ENCODE assay signal across 8 cellular contexts in the genomic region with DNA sequence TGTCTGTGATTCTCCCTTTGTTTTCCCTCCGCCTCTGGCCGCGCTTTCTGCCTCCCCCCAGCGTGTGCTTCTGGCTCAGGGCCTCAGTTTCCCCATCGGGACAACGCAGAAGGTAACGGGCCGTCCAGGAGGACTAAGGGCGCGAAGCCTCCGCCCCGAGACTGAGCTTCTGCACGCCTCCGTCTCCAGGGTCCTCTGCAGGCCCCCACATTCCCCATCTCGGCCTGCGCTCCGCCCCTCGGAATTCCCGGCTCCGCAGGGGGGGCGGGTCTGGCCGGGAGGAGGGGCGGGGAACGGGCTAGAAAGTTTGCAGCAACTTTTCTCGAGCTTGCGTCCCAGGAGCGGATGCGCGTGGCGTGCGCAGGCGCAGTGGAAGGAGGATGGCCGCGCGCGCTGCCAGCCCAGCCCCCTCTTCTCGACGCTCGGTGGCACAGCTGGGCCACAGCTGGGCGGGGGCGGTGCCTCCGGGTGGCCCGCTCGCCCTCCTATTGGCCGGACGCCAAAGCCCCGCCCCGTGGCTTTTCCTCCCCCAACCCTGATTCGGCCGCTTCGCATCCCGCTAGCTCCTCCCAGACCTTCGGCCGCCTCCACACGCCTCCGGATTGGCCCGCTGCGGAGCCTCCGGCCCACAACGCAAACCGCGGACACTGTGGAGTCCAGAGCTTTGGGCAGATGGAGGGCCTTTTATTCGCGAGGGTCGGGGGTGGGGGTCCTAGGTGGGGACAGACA. TPM values are rescaled to one million over a fixed set of nuclear protein-coding genes. Genes with fewer than 3 reads are reported as not detected.
DNase-seq lines count a peak whose midpoint lies in the region; FAIRE-seq and TF ChIP-seq lines count a peak whose summit lies in the region.

Gene SIX5, minus strand, starts transcription at position 199 of the 729 bp plus-strand sequence. CDS start 408 bp downstream, outside the sequence.

- TF ChIP-seq POLR2A in H54 (IDR thresholded peaks at IDR 0.05; ENCODE audit: low read depth, low read length) = peak; percentile 73

- H3K27me3 ChIP-seq in neuronal stem cell (ENCODE audit: control insufficient read depth in 3 of 3, insufficient read depth in 3 of 3, low read depth in 1 of 3, low read length in 3 of 3) (no peaks in the 10 kb centered on the region), subcutaneous abdominal adipose tissue (ENCODE audit: control insufficient read depth in 5 of 5, insufficient read depth in 4 of 5, low read length in 5 of 5) (peaks cover 0 to 5% (median 0%) of the 10 kb centered on the region in 5 donors)

- peak; percentile 75 for FAIRE-seq in H54 (lab: Jason Lieb, UNC)

- DNase-seq in ELF-1 (ENCODE audit: low read depth, low spot score) (peak; percentile 100), H54 (ENCODE audit: insufficient read length, low spot score) (peak; percentile 85), M059J (ENCODE audit: low read depth) (peak; percentile 97), SHP77 treated with DMSO at 0.1 percent for 48 hours (lab: John Stamatoyannopoulos, UW) (peak; percentile 83), foreskin melanocyte (peak; percentile 96), neuronal stem cell (ENCODE audit: low spot score) (peak; percentile 99)
- peak; percentile 82 to 91 (median 86) for DNase-seq in activated naive CD4-positive, alpha-beta T cell (lab: John Stamatoyannopoulos, UW)

- H3K23ac ChIP-seq in neuronal stem cell (ENCODE audit: low read depth, low read length, poor library complexity) = peak within 1 kb of the TSS; percentile 100

- peak within 1 kb of the TSS; percentile 52 for H4K8ac ChIP-seq in neuronal stem cell (ENCODE audit: low read depth, low read length)

- peak within 1 kb of the TSS; percentile 100 for H2AK5ac ChIP-seq in neuronal stem cell (ENCODE audit: low read depth, low read length)

- H3K27ac ChIP-seq in neuronal stem cell (replicated peaks; ENCODE audit: low read length) = peak within 1 kb of the TSS; percentile 100
- H3K27ac ChIP-seq in subcutaneous abdominal adipose tissue (ENCODE audit: low read depth, low read length) = peak within 1 kb of the TSS; percentile 94

- peak within 1 kb of the TSS; percentile 100 for H3K9ac ChIP-seq in neuronal stem cell (ENCODE audit: low read depth, low read length, poor library complexity)
- H3K9ac ChIP-seq in subcutaneous abdominal adipose tissue (ENCODE audit: low read length in 5 of 5) = peak within 1 kb of the TSS in 4 of 5 donors; percentile 67 to 85 (median 78)

- H3K18ac ChIP-seq in neuronal stem cell (ENCODE audit: low read length) = peak within 1 kb of the TSS; percentile 100

- H3K79me1 ChIP-seq in neuronal stem cell (ENCODE audit: low read depth, low read length) = peaks cover 21% of the 10 kb centered on the region

- peak within 1 kb of the TSS; percentile 92 for H2BK15ac ChIP-seq in neuronal stem cell (ENCODE audit: low read length)

- H3K14ac ChIP-seq in neuronal stem cell (ENCODE audit: low read length) = peak within 1 kb of the TSS; percentile 99

- H3K9me3 ChIP-seq in neuronal stem cell (replicated peaks in 1 of 2; ENCODE audit: control insufficient read depth in 2 of 2, insufficient read depth in 1 of 2, low read depth in 1 of 2, low read length in 2 of 2) (no peaks in the 10 kb centered on the region), subcutaneous abdominal adipose tissue (ENCODE audit: control insufficient read depth in 5 of 5, low read length in 5 of 5) (no peaks in the 10 kb centered on the region)

- H2BK5ac ChIP-seq in neuronal stem cell (ENCODE audit: low read length) = peak within 1 kb of the TSS; percentile 99

- H3K4me2 ChIP-seq in neuronal stem cell (ENCODE audit: insufficient read depth, low read length, poor library complexity, severe bottlenecking) = peak within 1 kb of the TSS; percentile 97

- peak within 1 kb of the TSS; percentile 91 for H2AFZ ChIP-seq in neuronal stem cell (ENCODE audit: low read length)

- H2BK120ac ChIP-seq in neuronal stem cell (ENCODE audit: low read depth, low read length) = peak within 1 kb of the TSS; percentile 73

- WGBS in neuronal stem cell (ENCODE audit: extremely low coverage in 2 of 2, insufficient read length in 2 of 2, insufficient replicate concordance in 1 of 2), 2 donors = no CpG with 5 or more reads among the region's 65 CpGs

- peak within 1 kb of the TSS; percentile 76 for H3K4ac ChIP-seq in neuronal stem cell (ENCODE audit: low read length)

- peak within 1 kb of the TSS; percentile 73 for H2BK12ac ChIP-seq in neuronal stem cell (ENCODE audit: low read length)

- peaks cover 13 to 44% of the 10 kb centered on the region in 2 donors for H3K36me3 ChIP-seq in neuronal stem cell (replicated peaks in 1 of 2; ENCODE audit: control insufficient read depth in 2 of 2, insufficient read depth in 2 of 2, low read length in 2 of 2)
- H3K36me3 ChIP-seq in subcutaneous abdominal adipose tissue (ENCODE audit: control insufficient read depth in 5 of 5, insufficient read depth in 5 of 5, low read length in 5 of 5) = peaks cover 0 to 14% (median 4%) of the 10 kb centered on the region in 5 donors

- peaks cover 23 to 24% of the 10 kb centered on the region in 2 donors for H3K4me1 ChIP-seq in neuronal stem cell (ENCODE audit: control insufficient read depth in 2 of 2, insufficient read depth in 1 of 2, low read depth in 1 of 2, low read length in 2 of 2)
- H3K4me1 ChIP-seq in subcutaneous abdominal adipose tissue (ENCODE audit: control insufficient read depth in 5 of 5, insufficient read depth in 5 of 5, low read length in 5 of 5) = peaks cover 0 to 55% (median 48%) of the 10 kb centered on the region in 5 donors

- peak within 1 kb of the TSS; percentile 95 for H4K91ac ChIP-seq in neuronal stem cell (ENCODE audit: low read depth, low read length, poor library complexity)

- peak within 1 kb of the TSS; percentile 91 to 97 for H3K4me3 ChIP-seq in neuronal stem cell (ENCODE audit: low read length in 2 of 2)
- H3K4me3 ChIP-seq in subcutaneous abdominal adipose tissue (ENCODE audit: low read depth in 1 of 5, low read length in 5 of 5) = peak within 1 kb of the TSS; percentile 79 to 93 (median 87)

RNA-seq across cellular contexts. Expression of gene SIX5, which starts in this region (rescaled TPM):
- total RNA-seq in M059J (2014; rRNA removed; shearing (Covaris generic)) = 8.7 and 14.8 TPM in 2 replicates
- polyA plus RNA-seq in neuronal stem cell (2013, experiment 1 of 2) = 34.8 TPM
- 34.5 TPM for polyA plus RNA-seq in neuronal stem cell (2013, experiment 2 of 2)

Comparison
In these comparisons a context has a peak if more than half of its experiments do, and no peak if none do; other contexts are left out.
1. Peak in every context shown above with its lines: DNase-seq, H3K4me3 ChIP-seq and H3K27ac ChIP-seq.